ENCODE assay signal across 1 cellular context in genomic region chr3:10253731-10254130, GRCh38.
TF ChIP-seq lines count a peak whose summit lies in the region.

No MANE protein-coding gene starts in this region.

TF ChIP-seq in WTC11, 78 proteins besides CTCF, POLR2A, EP300 and RAD21 (continued from another document):
- TF ChIP-seq ARID4B (CRISPR knock-in tag; IDR thresholded peaks at IDR 0.05; ENCODE audit: borderline replicate concordance): no peak
TF ChIP-seq in WTC11: peak in this region for 0.
